In genomic region chr12:120211243-120211903, GRCh38 we compare ENCODE assay signal across 1 cellular context.
TF ChIP-seq lines count a peak whose summit lies in the region.

No MANE protein-coding gene starts in this region.

TF ChIP-seq in IMR-90, 13 proteins besides CTCF, POLR2A, EP300 and RAD21:
- no peak for TF ChIP-seq NFE2L2 (IDR thresholded peaks at IDR 0.05; ENCODE audit: low read depth, low read length)
- no peak for TF ChIP-seq RCOR1 (IDR thresholded peaks at IDR 0.05; ENCODE audit: insufficient replicate concordance, low read length)
- TF ChIP-seq USF2 (IDR thresholded peaks at IDR 0.05; ENCODE audit: low read depth, low read length) = no peak
- TF ChIP-seq MXI1 (IDR thresholded peaks at IDR 0.05; ENCODE audit: borderline replicate concordance, low read depth, low read length) = no peak
- no peak for TF ChIP-seq CEBPB (IDR thresholded peaks at IDR 0.05; ENCODE audit: low read depth, low read length)
